In the genomic region with DNA sequence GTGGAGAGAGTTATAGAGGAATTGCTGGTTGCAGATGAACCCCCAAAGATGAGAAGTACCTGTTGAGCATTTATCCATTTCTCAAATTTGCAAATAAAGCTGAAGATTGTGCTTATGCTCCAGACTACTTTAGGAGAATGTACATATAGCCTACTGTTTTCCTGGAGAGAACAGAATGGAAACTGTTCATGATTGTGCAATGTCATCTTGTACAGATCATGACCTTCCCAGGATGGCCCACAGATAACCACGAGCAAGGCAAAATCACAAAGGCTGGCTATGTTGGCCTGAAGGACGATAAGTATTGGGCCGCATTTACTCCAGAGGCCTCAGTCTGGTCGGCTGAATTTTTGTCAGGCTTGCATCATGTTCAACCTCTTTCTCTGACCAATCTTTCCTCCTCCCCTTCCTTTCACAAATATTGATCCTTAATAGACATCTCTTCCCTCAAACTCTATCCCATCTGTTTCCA, we compare ENCODE assay signal across 1 cellular context.
TF ChIP-seq lines count a peak whose summit lies in the region.

No MANE protein-coding gene starts in this region.

TF ChIP-seq in HepG2, 621 proteins besides CTCF, POLR2A, EP300 and RAD21 (continued from another document and continues in another):
- TF ChIP-seq, protein P1, sequence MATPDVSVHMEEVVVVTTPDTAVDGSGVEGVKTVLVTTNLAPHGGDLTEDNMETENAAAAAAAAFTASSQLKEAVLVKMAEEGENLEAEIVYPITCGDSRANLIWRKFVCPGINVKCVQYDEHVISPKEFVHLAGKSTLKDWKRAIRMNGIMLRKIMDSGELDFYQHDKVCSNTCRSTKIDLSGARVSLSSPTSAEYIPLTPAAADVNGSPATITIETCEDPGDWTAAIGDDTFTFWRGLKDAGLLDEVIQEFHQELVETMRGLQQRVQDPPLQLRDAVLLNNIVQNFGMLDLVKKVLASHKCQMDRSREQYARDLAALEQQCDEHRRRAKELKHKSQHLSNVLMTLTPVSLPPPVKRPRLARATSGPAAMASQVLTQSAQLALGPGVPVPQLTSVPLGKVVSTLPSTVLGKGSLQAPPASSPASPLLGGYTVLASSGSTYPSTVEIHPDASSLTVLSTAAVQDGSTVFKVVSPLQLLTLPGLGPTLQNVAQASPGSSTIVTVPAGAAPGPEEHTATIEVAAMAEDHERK (CRISPR knock-in tag; IDR thresholded peaks at IDR 0.05; ENCODE audit: low read depth): no peak
- TF ChIP-seq KDM5B (CRISPR knock-in tag; IDR thresholded peaks at IDR 0.05; ENCODE audit: borderline replicate concordance) (no peak), ZMYM4 (CRISPR knock-in tag; IDR thresholded peaks at IDR 0.05) (peak; percentile 80), ZNF331 (CRISPR knock-in tag; IDR thresholded peaks at IDR 0.05) (peak; percentile 94; the same call in 1 of the 2 replicates), ZNF121 (CRISPR knock-in tag; IDR thresholded peaks at IDR 0.05) (peak; percentile 74), FOXA1 (IDR thresholded peaks at IDR 0.05) (no peak), FOXA1 (CRISPR knock-in tag; IDR thresholded peaks at IDR 0.05) (peak; percentile 66), ZNF205 (CRISPR knock-in tag; IDR thresholded peaks at IDR 0.05) (0 out of 2 replicates have a peak, but pooled peaks have one; percentile 37), MIER2 (CRISPR knock-in tag; IDR thresholded peaks at IDR 0.05) (peak; percentile 68; the same call in 1 of the 2 replicates), FOXK1 (CRISPR knock-in tag; IDR thresholded peaks at IDR 0.05; ENCODE audit: borderline replicate concordance, low read depth) (peak; percentile 59; the same call in 1 of the 2 replicates), SIX4 (CRISPR knock-in tag; IDR thresholded peaks at IDR 0.05) (0 out of 2 replicates have a peak, but pooled peaks have one; percentile 16), ZNF335 (CRISPR knock-in tag; IDR thresholded peaks at IDR 0.05) (no peak), CEBPG (CRISPR knock-in tag; IDR thresholded peaks at IDR 0.05) (peak; percentile 97), SOX6 (IDR thresholded peaks at IDR 0.05) (no peak), SOX6 (CRISPR knock-in tag; IDR thresholded peaks at IDR 0.05) (peak; percentile 91), RFXAP (CRISPR knock-in tag; IDR thresholded peaks at IDR 0.05; ENCODE audit: borderline replicate concordance) (0 out of 2 replicates have a peak, but pooled peaks have one; percentile 30), PHF8 (CRISPR knock-in tag; IDR thresholded peaks at IDR 0.05) (no peak)
- TF ChIP-seq, protein P2, sequence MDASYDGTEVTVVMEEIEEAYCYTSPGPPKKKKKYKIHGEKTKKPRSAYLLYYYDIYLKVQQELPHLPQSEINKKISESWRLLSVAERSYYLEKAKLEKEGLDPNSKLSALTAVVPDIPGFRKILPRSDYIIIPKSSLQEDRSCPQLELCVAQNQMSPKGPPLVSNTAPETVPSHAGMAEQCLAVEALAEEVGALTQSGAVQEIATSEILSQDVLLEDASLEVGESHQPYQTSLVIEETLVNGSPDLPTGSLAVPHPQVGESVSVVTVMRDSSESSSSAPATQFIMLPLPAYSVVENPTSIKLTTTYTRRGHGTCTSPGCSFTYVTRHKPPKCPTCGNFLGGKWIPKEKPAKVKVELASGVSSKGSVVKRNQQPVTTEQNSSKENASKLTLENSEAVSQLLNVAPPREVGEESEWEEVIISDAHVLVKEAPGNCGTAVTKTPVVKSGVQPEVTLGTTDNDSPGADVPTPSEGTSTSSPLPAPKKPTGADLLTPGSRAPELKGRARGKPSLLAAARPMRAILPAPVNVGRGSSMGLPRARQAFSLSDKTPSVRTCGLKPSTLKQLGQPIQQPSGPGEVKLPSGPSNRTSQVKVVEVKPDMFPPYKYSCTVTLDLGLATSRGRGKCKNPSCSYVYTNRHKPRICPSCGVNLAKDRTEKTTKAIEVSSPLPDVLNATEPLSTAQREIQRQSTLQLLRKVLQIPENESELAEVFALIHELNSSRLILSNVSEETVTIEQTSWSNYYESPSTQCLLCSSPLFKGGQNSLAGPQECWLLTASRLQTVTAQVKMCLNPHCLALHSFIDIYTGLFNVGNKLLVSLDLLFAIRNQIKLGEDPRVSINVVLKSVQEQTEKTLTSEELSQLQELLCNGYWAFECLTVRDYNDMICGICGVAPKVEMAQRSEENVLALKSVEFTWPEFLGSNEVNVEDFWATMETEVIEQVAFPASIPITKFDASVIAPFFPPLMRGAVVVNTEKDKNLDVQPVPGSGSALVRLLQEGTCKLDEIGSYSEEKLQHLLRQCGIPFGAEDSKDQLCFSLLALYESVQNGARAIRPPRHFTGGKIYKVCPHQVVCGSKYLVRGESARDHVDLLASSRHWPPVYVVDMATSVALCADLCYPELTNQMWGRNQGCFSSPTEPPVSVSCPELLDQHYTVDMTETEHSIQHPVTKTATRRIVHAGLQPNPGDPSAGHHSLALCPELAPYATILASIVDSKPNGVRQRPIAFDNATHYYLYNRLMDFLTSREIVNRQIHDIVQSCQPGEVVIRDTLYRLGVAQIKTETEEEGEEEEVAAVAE (CRISPR knock-in tag; IDR thresholded peaks at IDR 0.05; ENCODE audit: borderline replicate concordance): no peak
- TF ChIP-seq, protein P3, sequence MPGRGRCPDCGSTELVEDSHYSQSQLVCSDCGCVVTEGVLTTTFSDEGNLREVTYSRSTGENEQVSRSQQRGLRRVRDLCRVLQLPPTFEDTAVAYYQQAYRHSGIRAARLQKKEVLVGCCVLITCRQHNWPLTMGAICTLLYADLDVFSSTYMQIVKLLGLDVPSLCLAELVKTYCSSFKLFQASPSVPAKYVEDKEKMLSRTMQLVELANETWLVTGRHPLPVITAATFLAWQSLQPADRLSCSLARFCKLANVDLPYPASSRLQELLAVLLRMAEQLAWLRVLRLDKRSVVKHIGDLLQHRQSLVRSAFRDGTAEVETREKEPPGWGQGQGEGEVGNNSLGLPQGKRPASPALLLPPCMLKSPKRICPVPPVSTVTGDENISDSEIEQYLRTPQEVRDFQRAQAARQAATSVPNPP (CRISPR knock-in tag; IDR thresholded peaks at IDR 0.05): no peak
- TF ChIP-seq, protein P4, sequence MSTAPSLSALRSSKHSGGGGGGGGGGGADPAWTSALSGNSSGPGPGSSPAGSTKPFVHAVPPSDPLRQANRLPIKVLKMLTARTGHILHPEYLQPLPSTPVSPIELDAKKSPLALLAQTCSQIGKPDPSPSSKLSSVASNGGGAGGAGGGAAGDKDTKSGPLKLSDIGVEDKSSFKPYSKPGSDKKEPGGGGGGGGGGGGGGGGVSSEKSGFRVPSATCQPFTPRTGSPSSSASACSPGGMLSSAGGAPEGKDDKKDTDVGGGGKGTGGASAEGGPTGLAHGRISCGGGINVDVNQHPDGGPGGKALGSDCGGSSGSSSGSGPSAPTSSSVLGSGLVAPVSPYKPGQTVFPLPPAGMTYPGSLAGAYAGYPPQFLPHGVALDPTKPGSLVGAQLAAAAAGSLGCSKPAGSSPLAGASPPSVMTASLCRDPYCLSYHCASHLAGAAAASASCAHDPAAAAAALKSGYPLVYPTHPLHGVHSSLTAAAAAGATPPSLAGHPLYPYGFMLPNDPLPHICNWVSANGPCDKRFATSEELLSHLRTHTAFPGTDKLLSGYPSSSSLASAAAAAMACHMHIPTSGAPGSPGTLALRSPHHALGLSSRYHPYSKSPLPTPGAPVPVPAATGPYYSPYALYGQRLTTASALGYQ (CRISPR knock-in tag; IDR thresholded peaks at IDR 0.05): 0 out of 2 replicates have a peak, but pooled peaks have one; percentile 47
- TF ChIP-seq, protein P5, sequence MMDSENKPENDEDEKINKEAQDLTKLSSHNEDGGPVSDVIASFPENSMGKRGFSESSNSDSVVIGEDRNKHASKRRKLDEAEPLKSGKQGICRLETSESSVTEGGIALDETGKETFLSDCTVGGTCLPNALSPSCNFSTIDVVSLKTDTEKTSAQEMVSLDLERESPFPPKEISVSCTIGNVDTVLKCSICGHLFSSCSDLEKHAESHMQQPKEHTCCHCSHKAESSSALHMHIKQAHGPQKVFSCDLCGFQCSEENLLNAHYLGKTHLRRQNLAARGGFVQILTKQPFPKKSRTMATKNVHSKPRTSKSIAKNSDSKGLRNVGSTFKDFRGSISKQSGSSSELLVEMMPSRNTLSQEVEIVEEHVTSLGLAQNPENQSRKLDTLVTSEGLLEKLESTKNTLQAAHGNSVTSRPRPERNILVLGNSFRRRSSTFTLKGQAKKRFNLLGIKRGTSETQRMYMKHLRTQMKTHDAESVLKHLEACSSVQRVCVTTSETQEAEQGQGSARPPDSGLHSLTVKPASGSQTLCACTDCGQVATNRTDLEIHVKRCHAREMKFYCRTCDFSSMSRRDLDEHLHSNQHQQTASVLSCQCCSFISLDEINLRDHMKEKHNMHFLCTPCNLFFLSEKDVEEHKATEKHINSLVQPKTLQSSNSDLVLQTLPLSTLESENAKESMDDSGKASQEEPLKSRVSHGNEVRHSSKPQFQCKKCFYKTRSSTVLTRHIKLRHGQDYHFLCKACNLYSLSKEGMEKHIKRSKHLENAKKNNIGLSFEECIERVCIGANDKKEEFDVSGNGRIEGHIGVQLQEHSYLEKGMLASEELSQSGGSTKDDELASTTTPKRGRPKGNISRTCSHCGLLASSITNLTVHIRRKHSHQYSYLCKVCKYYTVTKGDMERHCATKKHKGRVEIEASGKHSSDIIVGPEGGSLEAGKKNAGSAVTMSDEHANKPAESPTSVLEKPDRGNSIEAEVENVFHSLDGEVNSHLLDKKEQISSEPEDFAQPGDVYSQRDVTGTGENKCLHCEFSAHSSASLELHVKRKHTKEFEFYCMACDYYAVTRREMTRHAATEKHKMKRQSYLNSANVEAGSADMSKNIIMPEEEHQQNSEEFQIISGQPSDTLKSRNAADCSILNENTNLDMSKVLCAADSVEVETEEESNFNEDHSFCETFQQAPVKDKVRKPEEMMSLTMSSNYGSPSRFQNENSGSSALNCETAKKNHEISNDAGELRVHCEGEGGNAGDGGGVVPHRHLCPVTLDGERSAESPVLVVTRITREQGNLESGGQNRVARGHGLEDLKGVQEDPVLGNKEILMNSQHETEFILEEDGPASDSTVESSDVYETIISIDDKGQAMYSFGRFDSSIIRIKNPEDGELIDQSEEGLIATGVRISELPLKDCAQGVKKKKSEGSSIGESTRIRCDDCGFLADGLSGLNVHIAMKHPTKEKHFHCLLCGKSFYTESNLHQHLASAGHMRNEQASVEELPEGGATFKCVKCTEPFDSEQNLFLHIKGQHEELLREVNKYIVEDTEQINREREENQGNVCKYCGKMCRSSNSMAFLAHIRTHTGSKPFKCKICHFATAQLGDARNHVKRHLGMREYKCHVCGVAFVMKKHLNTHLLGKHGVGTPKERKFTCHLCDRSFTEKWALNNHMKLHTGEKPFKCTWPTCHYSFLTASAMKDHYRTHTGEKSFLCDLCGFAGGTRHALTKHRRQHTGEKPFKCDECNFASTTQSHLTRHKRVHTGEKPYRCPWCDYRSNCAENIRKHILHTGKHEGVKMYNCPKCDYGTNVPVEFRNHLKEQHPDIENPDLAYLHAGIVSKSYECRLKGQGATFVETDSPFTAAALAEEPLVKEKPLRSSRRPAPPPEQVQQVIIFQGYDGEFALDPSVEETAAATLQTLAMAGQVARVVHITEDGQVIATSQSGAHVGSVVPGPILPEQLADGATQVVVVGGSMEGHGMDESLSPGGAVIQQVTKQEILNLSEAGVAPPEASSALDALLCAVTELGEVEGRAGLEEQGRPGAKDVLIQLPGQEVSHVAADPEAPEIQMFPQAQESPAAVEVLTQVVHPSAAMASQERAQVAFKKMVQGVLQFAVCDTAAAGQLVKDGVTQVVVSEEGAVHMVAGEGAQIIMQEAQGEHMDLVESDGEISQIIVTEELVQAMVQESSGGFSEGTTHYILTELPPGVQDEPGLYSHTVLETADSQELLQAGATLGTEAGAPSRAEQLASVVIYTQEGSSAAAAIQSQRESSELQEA (CRISPR knock-in tag; IDR thresholded peaks at IDR 0.05; ENCODE audit: not compliant biosample characterization): no peak
- TF ChIP-seq, protein P6, sequence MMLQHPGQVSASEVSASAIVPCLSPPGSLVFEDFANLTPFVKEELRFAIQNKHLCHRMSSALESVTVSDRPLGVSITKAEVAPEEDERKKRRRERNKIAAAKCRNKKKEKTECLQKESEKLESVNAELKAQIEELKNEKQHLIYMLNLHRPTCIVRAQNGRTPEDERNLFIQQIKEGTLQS (CRISPR knock-in tag; IDR thresholded peaks at IDR 0.05): peak; percentile 52; the same call in 1 of the 2 replicates
- TF ChIP-seq, protein P7, sequence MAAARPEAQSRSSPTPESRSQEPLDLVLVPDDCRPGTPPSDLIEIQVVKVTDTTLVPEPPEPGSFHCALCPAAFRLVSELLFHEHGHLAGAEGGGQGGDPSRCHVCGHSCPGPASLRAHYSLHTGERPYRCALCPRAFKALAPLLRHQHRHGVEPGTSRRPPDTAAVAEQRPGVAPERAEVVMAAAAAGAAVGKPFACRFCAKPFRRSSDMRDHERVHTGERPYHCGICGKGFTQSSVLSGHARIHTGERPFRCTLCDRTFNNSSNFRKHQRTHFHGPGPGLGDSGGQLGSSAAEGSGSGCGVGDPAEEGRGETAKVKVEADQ (CRISPR knock-in tag; IDR thresholded peaks at IDR 0.05; ENCODE audit: borderline replicate concordance): no peak
- TF ChIP-seq, protein P8, sequence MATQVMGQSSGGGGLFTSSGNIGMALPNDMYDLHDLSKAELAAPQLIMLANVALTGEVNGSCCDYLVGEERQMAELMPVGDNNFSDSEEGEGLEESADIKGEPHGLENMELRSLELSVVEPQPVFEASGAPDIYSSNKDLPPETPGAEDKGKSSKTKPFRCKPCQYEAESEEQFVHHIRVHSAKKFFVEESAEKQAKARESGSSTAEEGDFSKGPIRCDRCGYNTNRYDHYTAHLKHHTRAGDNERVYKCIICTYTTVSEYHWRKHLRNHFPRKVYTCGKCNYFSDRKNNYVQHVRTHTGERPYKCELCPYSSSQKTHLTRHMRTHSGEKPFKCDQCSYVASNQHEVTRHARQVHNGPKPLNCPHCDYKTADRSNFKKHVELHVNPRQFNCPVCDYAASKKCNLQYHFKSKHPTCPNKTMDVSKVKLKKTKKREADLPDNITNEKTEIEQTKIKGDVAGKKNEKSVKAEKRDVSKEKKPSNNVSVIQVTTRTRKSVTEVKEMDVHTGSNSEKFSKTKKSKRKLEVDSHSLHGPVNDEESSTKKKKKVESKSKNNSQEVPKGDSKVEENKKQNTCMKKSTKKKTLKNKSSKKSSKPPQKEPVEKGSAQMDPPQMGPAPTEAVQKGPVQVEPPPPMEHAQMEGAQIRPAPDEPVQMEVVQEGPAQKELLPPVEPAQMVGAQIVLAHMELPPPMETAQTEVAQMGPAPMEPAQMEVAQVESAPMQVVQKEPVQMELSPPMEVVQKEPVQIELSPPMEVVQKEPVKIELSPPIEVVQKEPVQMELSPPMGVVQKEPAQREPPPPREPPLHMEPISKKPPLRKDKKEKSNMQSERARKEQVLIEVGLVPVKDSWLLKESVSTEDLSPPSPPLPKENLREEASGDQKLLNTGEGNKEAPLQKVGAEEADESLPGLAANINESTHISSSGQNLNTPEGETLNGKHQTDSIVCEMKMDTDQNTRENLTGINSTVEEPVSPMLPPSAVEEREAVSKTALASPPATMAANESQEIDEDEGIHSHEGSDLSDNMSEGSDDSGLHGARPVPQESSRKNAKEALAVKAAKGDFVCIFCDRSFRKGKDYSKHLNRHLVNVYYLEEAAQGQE (IDR thresholded peaks at IDR 0.05; ENCODE audit: borderline replicate concordance in 1 of 2, low read depth in 1 of 2, low read length in 2 of 2): peak in 1 of 2 experiments; percentile 35; a peak in 2 of 4 replicates
- TF ChIP-seq, protein P9, sequence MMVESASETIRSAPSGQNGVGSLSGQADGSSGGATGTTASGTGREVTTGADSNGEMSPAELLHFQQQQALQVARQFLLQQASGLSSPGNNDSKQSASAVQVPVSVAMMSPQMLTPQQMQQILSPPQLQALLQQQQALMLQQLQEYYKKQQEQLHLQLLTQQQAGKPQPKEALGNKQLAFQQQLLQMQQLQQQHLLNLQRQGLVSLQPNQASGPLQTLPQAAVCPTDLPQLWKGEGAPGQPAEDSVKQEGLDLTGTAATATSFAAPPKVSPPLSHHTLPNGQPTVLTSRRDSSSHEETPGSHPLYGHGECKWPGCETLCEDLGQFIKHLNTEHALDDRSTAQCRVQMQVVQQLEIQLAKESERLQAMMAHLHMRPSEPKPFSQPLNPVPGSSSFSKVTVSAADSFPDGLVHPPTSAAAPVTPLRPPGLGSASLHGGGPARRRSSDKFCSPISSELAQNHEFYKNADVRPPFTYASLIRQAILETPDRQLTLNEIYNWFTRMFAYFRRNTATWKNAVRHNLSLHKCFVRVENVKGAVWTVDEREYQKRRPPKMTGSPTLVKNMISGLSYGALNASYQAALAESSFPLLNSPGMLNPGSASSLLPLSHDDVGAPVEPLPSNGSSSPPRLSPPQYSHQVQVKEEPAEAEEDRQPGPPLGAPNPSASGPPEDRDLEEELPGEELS (CRISPR knock-in tag; IDR thresholded peaks at IDR 0.05): peak; percentile 84
